ENCODE assay signal across 8 cellular contexts in the genomic region with DNA sequence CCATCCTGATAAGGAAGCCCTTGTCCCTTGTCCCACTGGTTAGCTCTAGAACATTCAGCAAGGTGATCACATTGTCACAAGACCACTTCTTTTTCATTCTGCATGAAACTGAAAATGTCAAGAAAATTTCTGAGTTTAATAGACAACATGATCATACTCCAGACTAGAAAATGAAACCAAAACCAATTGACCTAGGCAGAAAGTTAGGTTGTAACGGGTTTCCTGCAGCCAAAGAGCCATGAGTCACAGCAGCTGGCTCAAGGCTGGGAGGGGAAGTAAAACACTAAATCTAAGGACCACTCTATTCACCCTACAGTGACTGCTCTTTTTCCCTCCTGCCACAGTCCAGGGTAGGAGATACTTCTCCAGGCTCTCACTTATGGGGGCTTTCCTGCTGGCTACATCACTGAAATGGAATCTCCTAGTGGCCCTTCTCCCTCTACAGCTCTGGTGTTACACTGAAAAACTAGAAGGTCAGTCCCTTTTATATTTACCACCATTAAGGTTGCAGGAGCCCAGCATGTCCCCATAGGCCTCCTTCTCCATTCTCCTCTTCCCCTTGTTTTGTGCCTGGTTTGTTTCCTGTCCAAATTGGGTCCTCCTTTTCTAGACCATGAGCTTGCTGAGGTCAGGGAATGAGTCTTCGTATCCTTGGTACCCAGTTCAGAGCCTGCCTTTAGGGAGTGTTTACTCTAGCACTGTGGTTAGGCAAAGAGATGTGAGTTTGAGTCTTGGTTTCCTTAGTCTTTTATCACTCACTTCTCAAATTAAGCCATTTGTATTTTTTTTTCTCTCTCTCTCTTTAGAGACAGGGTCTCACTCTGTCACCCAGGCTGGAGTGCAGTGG.
DNase-seq lines count a peak whose midpoint lies in the region; ATAC-seq, FAIRE-seq and TF ChIP-seq lines count a peak whose summit lies in the region.

No MANE protein-coding gene starts in this region.

- peak overlapping the region; percentile 95 for H3K27ac Mint-ChIP-seq in T-helper 1 cell treated with Interleukin-12 subunit alpha and Interleukin-12 subunit beta and Interleukin-4 antibody, amounts not matched to agents 30 μg/mL and 1 μg/mL, for 36 hours
- peak overlapping the region in 3 of 5 experiments; percentile 35 to 87 (median 81) for H3K27ac Mint-ChIP-seq in brain
- peak overlapping the region; percentile 91 for H3K27ac Mint-ChIP-seq in stimulated activated memory B cell treated with anti-CD40 and anti-IgM and Interleukin-4, amounts not matched to agents 10 μg/mL and 1 μg/mL and 100 μg/mL, for 72 hours

- POLR2A ChIA-PET in HepG2 (lab: Yijun Ruan, JAX) = interaction anchor here (1.1 kb wide), 1 partner anchor 138 kb away, joined by 3 read pairs; no protein-coding TSS in a partner anchor

- no peak overlapping the region for H3K9ac ChIP-seq in HepG2 (ENCODE audit: insufficient read depth, low read depth, low read length)

- in situ Hi-C loops in HepG2 (cut with HindIII; ENCODE audit: extremely low pct_ligation_motif_present, low pct_unique_long_range_greater_than_20kb) = no loop called here

- ATAC-seq in GM19452 (IDR thresholded peaks at IDR 0.05; ENCODE audit: unreplicated experiment) (peak; percentile 98), HG03521 (IDR thresholded peaks at IDR 0.05; ENCODE audit: unreplicated experiment) (peak; percentile 89), HepG2 (peak; percentile 65)
- ATAC-seq in stimulated activated memory B cell treated with anti-CD40 and anti-IgM and Interleukin-4, amounts not matched to agents 10 μg/mL and 1 μg/mL and 100 μg/mL, for 72 hours = peak; percentile 95

- TF ChIP-seq RAD21 in HepG2 (CRISPR knock-in tag; IDR thresholded peaks at IDR 0.05) = no peak

- peaks cover 2 to 22% of the 10 kb centered on the region in 2 experiments; a peak in 2 of 5 replicates for H3K27me3 ChIP-seq in HepG2 (ENCODE audit: control insufficient read depth in 1 of 2, insufficient read depth in 2 of 2, low read length in 2 of 2)

- H3K9me3 Mint-ChIP-seq in T-helper 1 cell treated with Interleukin-12 subunit alpha and Interleukin-12 subunit beta and Interleukin-4 antibody, amounts not matched to agents 30 μg/mL and 1 μg/mL, for 36 hours = peaks cover 6% of the 10 kb centered on the region
- H3K9me3 Mint-ChIP-seq in brain = peaks cover 0 to 8% (median 0%) of the 10 kb centered on the region in 5 experiments
- H3K9me3 Mint-ChIP-seq in stimulated activated memory B cell treated with anti-CD40 and anti-IgM and Interleukin-4, amounts not matched to agents 10 μg/mL and 1 μg/mL and 100 μg/mL, for 72 hours = no peaks in the 10 kb centered on the region

- H4K20me1 ChIP-seq in HepG2 (ENCODE audit: insufficient read depth, low read length) = no peaks in the 10 kb centered on the region

- DNase-seq in CD1c-positive myeloid dendritic cell (ENCODE audit: extremely low spot score) (peak; percentile 79), HepG2 (ENCODE audit: low spot score) (no peak), GF-D8 (lab: John Stamatoyannopoulos, UW) (no peak)

- H3K4me2 ChIP-seq in HepG2 (ENCODE audit: low read depth, low read length) = peak overlapping the region; percentile 66

- peak overlapping the region; percentile 9 to 39 (median 22); a peak in 3 of 6 replicates for H3K4me3 ChIP-seq in HepG2 (replicated peaks in 1 of 3; ENCODE audit: insufficient read depth in 1 of 3, low read depth in 2 of 3, low read length in 3 of 3)

- TF ChIP-seq POLR2A in HepG2 (IDR thresholded peaks at IDR 0.05; ENCODE audit: insufficient read depth in 1 of 2, low read depth in 2 of 2, low read length in 2 of 2) = no peak

- 0 out of 2 replicates have a peak, but pooled peaks cover 4% of the 10 kb centered on the region for H3K9me3 ChIP-seq in HepG2 (ENCODE audit: low read length)

- peaks cover 17% of the 10 kb centered on the region for H3K36me3 Mint-ChIP-seq in T-helper 1 cell treated with Interleukin-12 subunit alpha and Interleukin-12 subunit beta and Interleukin-4 antibody, amounts not matched to agents 30 μg/mL and 1 μg/mL, for 36 hours (ENCODE audit: low read depth)
- no peaks in the 10 kb centered on the region for H3K36me3 Mint-ChIP-seq in brain
- H3K36me3 Mint-ChIP-seq in stimulated activated memory B cell treated with anti-CD40 and anti-IgM and Interleukin-4, amounts not matched to agents 10 μg/mL and 1 μg/mL and 100 μg/mL, for 72 hours = peaks cover 5% of the 10 kb centered on the region

- no TSS peak for BruUV-seq in HepG2 (replicated peaks; lab: Mats Ljungman, UMichigan)

- H3K4me1 Mint-ChIP-seq in T-helper 1 cell treated with Interleukin-12 subunit alpha and Interleukin-12 subunit beta and Interleukin-4 antibody, amounts not matched to agents 30 μg/mL and 1 μg/mL, for 36 hours (ENCODE audit: low read depth) = peaks cover 61% of the 10 kb centered on the region
- peaks cover 28% of the 10 kb centered on the region for H3K4me1 Mint-ChIP-seq in brain
- H3K4me1 Mint-ChIP-seq in stimulated activated memory B cell treated with anti-CD40 and anti-IgM and Interleukin-4, amounts not matched to agents 10 μg/mL and 1 μg/mL and 100 μg/mL, for 72 hours = peaks cover 41% of the 10 kb centered on the region

- H2AFZ ChIP-seq in HepG2 (ENCODE audit: low read length) = peak overlapping the region; percentile 80

- H3K4me1 ChIP-seq in HepG2 (ENCODE audit: insufficient read depth, low read length) = peaks cover 19% of the 10 kb centered on the region; the same call in 1 of the 2 replicates

- TF ChIP-seq CTCF in brain (conservative IDR thresholded peaks at IDR 0.05) (no peak), HepG2 (CRISPR knock-in tag; IDR thresholded peaks at IDR 0.05) (no peak)

- H3K27ac ChIP-seq in HepG2 (ENCODE audit: extremely low read length, insufficient read depth, low read length) = no peak overlapping the region

- intact Hi-C loops in HepG2 (cut with micrococcal nuclease; ENCODE audit: unreplicated experiment) = no loop called here

- H3K27me3 Mint-ChIP-seq in T-helper 1 cell treated with Interleukin-12 subunit alpha and Interleukin-12 subunit beta and Interleukin-4 antibody, amounts not matched to agents 30 μg/mL and 1 μg/mL, for 36 hours (ENCODE audit: low read depth) = no peaks in the 10 kb centered on the region
- peaks cover 8% of the 10 kb centered on the region for H3K27me3 Mint-ChIP-seq in brain
- no peaks in the 10 kb centered on the region for H3K27me3 Mint-ChIP-seq in stimulated activated memory B cell treated with anti-CD40 and anti-IgM and Interleukin-4, amounts not matched to agents 10 μg/mL and 1 μg/mL and 100 μg/mL, for 72 hours

- 33% methylated on average over 2 of the region's 2 CpGs for WGBS in HepG2 (ENCODE audit: low lambda C conversion rate)

- peak; percentile 4 for FAIRE-seq in HepG2 (lab: Jason Lieb, UNC)

- no peaks in the 10 kb centered on the region for H3K79me2 ChIP-seq in HepG2 (ENCODE audit: insufficient read depth, low read length)

- CTCF ChIA-PET in HepG2 (lab: Yijun Ruan, JAX; ENCODE audit: low intra/inter-chr PET ratio, low total read pairs) = no interaction called here

- TF ChIP-seq EP300 in HepG2 (IDR thresholded peaks at IDR 0.05; ENCODE audit: low read depth in 2 of 2, low read length in 2 of 2) (no peak), HepG2 (CRISPR knock-in tag; IDR thresholded peaks at IDR 0.05; ENCODE audit: borderline replicate concordance) (no peak)

- H3K36me3 ChIP-seq in HepG2 (replicated peaks in 1 of 2; ENCODE audit: control insufficient read depth in 1 of 2, insufficient read depth in 2 of 2, low read length in 2 of 2) = no peaks in the 10 kb centered on the region

- peak overlapping the region; percentile 80 for H3K4me3 Mint-ChIP-seq in T-helper 1 cell treated with Interleukin-12 subunit alpha and Interleukin-12 subunit beta and Interleukin-4 antibody, amounts not matched to agents 30 μg/mL and 1 μg/mL, for 36 hours
- peak overlapping the region in 1 of 5 experiments; percentile 8 for H3K4me3 Mint-ChIP-seq in brain
- peak overlapping the region; percentile 79 for H3K4me3 Mint-ChIP-seq in stimulated activated memory B cell treated with anti-CD40 and anti-IgM and Interleukin-4, amounts not matched to agents 10 μg/mL and 1 μg/mL and 100 μg/mL, for 72 hours

TF ChIP-seq in HepG2, 621 proteins besides CTCF, POLR2A, EP300 and RAD21 (continues in another document):
- TF ChIP-seq FOSL2 (CRISPR knock-in tag; IDR thresholded peaks at IDR 0.05) (peak; percentile 69), IRF2 (CRISPR knock-in tag; IDR thresholded peaks at IDR 0.05) (peak; percentile 89), GABPB1 (CRISPR knock-in tag; IDR thresholded peaks at IDR 0.05) (peak; percentile 17; the same call in 1 of the 2 replicates), GABPA (IDR thresholded peaks at IDR 0.05; ENCODE audit: low read depth, low read length) (no peak), GABPA (CRISPR knock-in tag; IDR thresholded peaks at IDR 0.05; ENCODE audit: low read depth) (peak; percentile 43; the same call in 1 of the 2 replicates)
